3 cellular contexts compared by ENCODE assay signal in genomic region chr22:17816649-17817048, GRCh38.
"Had no signal": no experiment of that assay in that cellular context is flagged by ENCODE, and none has a peak within 500 bp of the region (broad histone marks: within the 10 kb centered on the region; RNA-seq: fewer than 3 reads in every experiment).

No MANE protein-coding gene starts in this region.

- ATAC-seq: GM12878 had no signal

- H3K4me3 ChIP-seq: GM12878 had no signal

- DNase-seq: GDM1, GF-D8 had no signal
